ENCODE assay signal across 10 cellular contexts in genomic region chr14:89165810-89166209, GRCh38.
DNase-seq lines count a peak whose midpoint lies in the region; ATAC-seq, FAIRE-seq and TF ChIP-seq lines count a peak whose summit lies in the region.
"Had no signal": no experiment of that assay in that cellular context is flagged by ENCODE, and none has a peak within 500 bp of the region (broad histone marks: within the 10 kb centered on the region; RNA-seq: fewer than 3 reads in every experiment).

No MANE protein-coding gene starts in this region.

- no peak for FAIRE-seq in endothelial cell of umbilical vein (lab: Jason Lieb, UNC)

- TF ChIP-seq CTCF in heart left ventricle (IDR thresholded peaks at IDR 0.05) (no peak), right atrium auricular region (IDR thresholded peaks at IDR 0.05) (no peak), endothelial cell of umbilical vein (IDR thresholded peaks at IDR 0.05; ENCODE audit: extremely low read depth in 1 of 2, insufficient read depth in 1 of 2, low read depth in 1 of 2, low read length in 2 of 2) (no peak), thoracic aorta (IDR thresholded peaks at IDR 0.05) (no peak)

- ATAC-seq in heart left ventricle (no peak), HG03064 (IDR thresholded peaks at IDR 0.05; ENCODE audit: low read depth, unreplicated experiment) (peak; percentile 36), thoracic aorta (ENCODE audit: insufficient number of reproducible peaks, low FRiP score, low read depth) (no peak), GM21619 (IDR thresholded peaks at IDR 0.05; ENCODE audit: unreplicated experiment) (no peak)

- dilution Hi-C loops in endothelial cell of umbilical vein (cut with MboI; ENCODE audit: extremely low pct_ligation_motif_present, low sequenced_read_pairs), result no loop called here

- TF ChIP-seq POLR2A in heart left ventricle (IDR thresholded peaks at IDR 0.05), result no peak
- no peak for TF ChIP-seq POLR2A in endothelial cell of umbilical vein (IDR thresholded peaks at IDR 0.05; ENCODE audit: low read depth, low read length)

- CTCF ChIA-PET in endothelial cell of umbilical vein (lab: Charles Lee), result interaction anchor here (0.9 to 1.6 kb wide), 4 partner anchors 11 to 138 kb away, joined by 3 to 8 read pairs (median 4); no protein-coding TSS in a partner anchor

- H3K79me2 ChIP-seq in endothelial cell of umbilical vein (ENCODE audit: control insufficient read depth, insufficient read depth, low read length), result no peaks in the 10 kb centered on the region

- H3K9me3 ChIP-seq in heart left ventricle (peaks cover 0 to 10% (median 0%) of the 10 kb centered on the region in 12 donors), right atrium auricular region (no peaks in the 10 kb centered on the region), endothelial cell of umbilical vein (replicated peaks; ENCODE audit: control insufficient read depth, insufficient read depth, low read length) (no peaks in the 10 kb centered on the region), thoracic aorta (no peaks in the 10 kb centered on the region)

- no peaks in the 10 kb centered on the region for H3K9me1 ChIP-seq in endothelial cell of umbilical vein (replicated peaks; ENCODE audit: control insufficient read depth, extremely low read depth, insufficient read depth, low read length)

- H3K27me3 ChIP-seq in heart left ventricle (no peaks in the 10 kb centered on the region), right atrium auricular region (no peaks in the 10 kb centered on the region), endothelial cell of umbilical vein (ENCODE audit: control insufficient read depth in 2 of 2, insufficient read depth in 2 of 2, low read length in 2 of 2) (no peaks in the 10 kb centered on the region), thoracic aorta (replicated peaks; ENCODE audit: insufficient read depth) (no peaks in the 10 kb centered on the region)
- H3K27me3 ChIP-seq: adrenal gland had no signal

- H3K36me3 ChIP-seq in heart left ventricle (peaks cover 0 to 20% (median 15%) of the 10 kb centered on the region in 9 donors), right atrium auricular region (peaks cover 12% of the 10 kb centered on the region), endothelial cell of umbilical vein (ENCODE audit: control insufficient read depth in 2 of 2, extremely low read depth in 1 of 2, insufficient read depth in 2 of 2, low read length in 2 of 2) (peaks cover 2 to 9% of the 10 kb centered on the region in 2 experiments), thoracic aorta (peaks cover 9% of the 10 kb centered on the region)

- H3K27ac ChIP-seq in heart left ventricle, result peak overlapping the region in 9 of 12 donors; percentile 23 to 90 (median 44)
- peak overlapping the region in 1 of 2 donors; percentile 47 for H3K27ac ChIP-seq in right atrium auricular region
- H3K27ac ChIP-seq in endothelial cell of umbilical vein (ENCODE audit: insufficient read depth, low read depth, low read length), result no peak overlapping the region
- H3K27ac ChIP-seq in thoracic aorta, result peak overlapping the region; percentile 69 to 76

- H3K9ac ChIP-seq in endothelial cell of umbilical vein (replicated peaks; ENCODE audit: extremely low read depth, insufficient read depth, low read length), result peak overlapping the region; percentile 49

- peak overlapping the region in 10 of 12 donors; percentile 0 to 45 (median 24) for H3K4me3 ChIP-seq in heart left ventricle
- peak overlapping the region in 1 of 2 donors; percentile 23 for H3K4me3 ChIP-seq in right atrium auricular region
- peak overlapping the region in 2 of 3 experiments; percentile 9 to 42 for H3K4me3 ChIP-seq in endothelial cell of umbilical vein (replicated peaks in 1 of 3; ENCODE audit: insufficient read depth in 1 of 3, low read depth in 1 of 3, low read length in 3 of 3)
- peak overlapping the region; percentile 66 for H3K4me3 ChIP-seq in thoracic aorta

- no peaks in the 10 kb centered on the region for H4K20me1 ChIP-seq in endothelial cell of umbilical vein (replicated peaks; ENCODE audit: control insufficient read depth, extremely low read depth, insufficient read depth, low read length)

- DNase-seq in heart left ventricle, result no peak
- DNase-seq in right atrium auricular region (ENCODE audit: low spot score), result no peak
- DNase-seq in endothelial cell of umbilical vein (ENCODE audit: low read depth, low spot score), result no peak
- no peak for DNase-seq in thoracic aorta (ENCODE audit: low spot score)
- no peak for DNase-seq in HT-29 (ENCODE audit: low spot score)
- DNase-seq in SIG-M5 (lab: John Stamatoyannopoulos, UW), result no peak
- DNase-seq: NCI-H446 had no signal

- POLR2A ChIA-PET in endothelial cell of umbilical vein (lab: Charles Lee), result no interaction called here

- H3K4me2 ChIP-seq in endothelial cell of umbilical vein (ENCODE audit: insufficient read depth, low read length), result peak overlapping the region; percentile 58

- H3K4me1 ChIP-seq in heart left ventricle (peaks cover 0 to 35% (median 24%) of the 10 kb centered on the region in 12 donors), right atrium auricular region (peaks cover 0 to 27% of the 10 kb centered on the region in 2 donors), endothelial cell of umbilical vein (ENCODE audit: control insufficient read depth, extremely low read depth, insufficient read depth, low read length) (peaks cover 12% of the 10 kb centered on the region), thoracic aorta (ENCODE audit: control insufficient read depth in 1 of 2, low read depth in 2 of 2) (peaks cover 10 to 27% of the 10 kb centered on the region in 2 donors)

- intact Hi-C loops in heart left ventricle (cut with DNase I) (loop anchor here in 3 of 10 donors (10.0 kb wide), 3 partner anchors 121 to 749 kb away; no protein-coding TSS in a partner anchor), endothelial cell of umbilical vein (cut with micrococcal nuclease) (no loop called here)

- WGBS in heart left ventricle, 4 donors, result 42 to 64% (median 55%) methylated on average over 3 of the region's 3 CpGs

- no TSS peak for BruUV-seq in endothelial cell of umbilical vein (replicated peaks; lab: Mats Ljungman, UMichigan)

- no peak overlapping the region for H2AFZ ChIP-seq in endothelial cell of umbilical vein (ENCODE audit: low read depth, low read length)

TF ChIP-seq in endothelial cell of umbilical vein, 7 proteins besides CTCF, POLR2A, EP300 and RAD21:
- TF ChIP-seq MAX (IDR thresholded peaks at IDR 0.05; ENCODE audit: insufficient read depth, insufficient read length) (no peak), MYC (IDR thresholded peaks at IDR 0.05; ENCODE audit: low read depth, low read length) (no peak), GATA2 (IDR thresholded peaks at IDR 0.05; ENCODE audit: insufficient read depth, insufficient read length, low read depth, low read length) (no peak), FOS (IDR thresholded peaks at IDR 0.05; ENCODE audit: borderline replicate concordance, insufficient read depth, low read length) (no peak), EZH2 (IDR thresholded peaks at IDR 0.05; ENCODE audit: borderline replicate concordance, low read depth, low read length, severe bottlenecking) (no peak), POLR2AphosphoS5 (IDR thresholded peaks at IDR 0.05; ENCODE audit: insufficient read depth, low read depth, low read length) (no peak), JUN (IDR thresholded peaks at IDR 0.05; ENCODE audit: borderline replicate concordance, insufficient read depth, insufficient read length, low read depth) (no peak)
